In the genomic region with DNA sequence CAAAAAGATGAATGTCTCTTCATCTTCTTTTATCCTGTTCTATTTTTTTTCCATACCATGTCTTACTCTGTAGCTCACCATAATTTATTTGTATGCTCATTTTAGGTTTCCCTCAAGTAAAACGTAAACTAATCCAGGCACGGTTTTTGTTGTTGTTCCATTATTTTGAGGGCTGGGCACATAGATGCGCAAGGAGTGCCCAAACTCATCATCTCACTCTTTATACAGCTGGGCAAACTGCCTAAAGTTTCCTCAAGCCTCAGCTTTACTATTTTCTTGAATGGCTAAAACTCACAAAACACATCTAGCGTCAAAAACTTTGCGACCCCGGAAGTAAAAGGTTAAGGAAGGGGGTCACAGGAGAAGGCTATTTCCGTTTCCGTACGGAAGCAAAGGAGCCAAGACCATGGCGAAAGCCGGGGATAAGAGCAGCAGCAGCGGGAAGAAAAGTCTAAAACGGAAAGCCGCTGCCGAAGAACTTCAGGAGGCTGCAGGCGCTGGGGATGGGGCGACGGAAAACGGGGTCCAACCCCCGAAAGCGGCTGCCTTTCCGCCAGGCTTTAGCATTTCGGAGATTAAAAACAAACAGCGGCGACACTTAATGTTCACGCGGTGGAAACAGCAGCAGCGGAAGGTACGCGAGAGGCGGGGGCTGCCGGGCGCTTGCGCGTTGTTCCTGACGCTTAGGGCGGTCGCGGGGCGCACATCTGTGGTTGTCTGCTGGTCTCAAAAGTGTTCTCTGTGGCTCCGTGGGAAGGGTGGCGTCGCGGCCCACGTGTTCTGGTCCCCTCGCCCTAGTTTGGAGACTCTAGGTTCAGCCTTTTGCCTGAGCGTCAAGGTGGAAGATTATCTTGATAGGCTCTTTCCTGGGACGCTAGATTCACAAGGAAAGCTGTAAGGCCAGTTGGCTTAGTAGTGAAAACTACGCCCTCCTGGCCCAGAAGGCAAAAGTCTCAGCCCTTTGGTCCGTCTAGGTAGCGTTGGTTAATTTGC, we compare ENCODE assay signal across 1 cellular context.
TF ChIP-seq lines count a peak whose summit lies in the region.

A gene with protein sequence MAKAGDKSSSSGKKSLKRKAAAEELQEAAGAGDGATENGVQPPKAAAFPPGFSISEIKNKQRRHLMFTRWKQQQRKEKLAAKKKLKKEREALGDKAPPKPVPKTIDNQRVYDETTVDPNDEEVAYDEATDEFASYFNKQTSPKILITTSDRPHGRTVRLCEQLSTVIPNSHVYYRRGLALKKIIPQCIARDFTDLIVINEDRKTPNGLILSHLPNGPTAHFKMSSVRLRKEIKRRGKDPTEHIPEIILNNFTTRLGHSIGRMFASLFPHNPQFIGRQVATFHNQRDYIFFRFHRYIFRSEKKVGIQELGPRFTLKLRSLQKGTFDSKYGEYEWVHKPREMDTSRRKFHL (plus strand): TSS at position 391 of the 993 bp plus-strand sequence. CDS start 16 bp downstream, at position 407.

TF ChIP-seq in HEK293, 187 proteins besides CTCF, POLR2A, EP300 and RAD21 (continued from another document):
- peak; percentile 51; the same call in 1 of the 2 replicates for TF ChIP-seq KLF16 (tag by site-specific recombination; IDR thresholded peaks at IDR 0.05)
- no peak for TF ChIP-seq ZNF677 (tag by site-specific recombination; IDR thresholded peaks at IDR 0.05)
- TF ChIP-seq ZNF112 (tag by site-specific recombination; IDR thresholded peaks at IDR 0.05) = no peak
- TF ChIP-seq ZNF610 (tag by site-specific recombination; IDR thresholded peaks at IDR 0.05; ENCODE audit: borderline replicate concordance) = peak; percentile 85
- peak; percentile 97; the same call in 1 of the 2 replicates for TF ChIP-seq HOXC10 (CRISPR knock-in tag; IDR thresholded peaks at IDR 0.05)
- TF ChIP-seq, protein P1, sequence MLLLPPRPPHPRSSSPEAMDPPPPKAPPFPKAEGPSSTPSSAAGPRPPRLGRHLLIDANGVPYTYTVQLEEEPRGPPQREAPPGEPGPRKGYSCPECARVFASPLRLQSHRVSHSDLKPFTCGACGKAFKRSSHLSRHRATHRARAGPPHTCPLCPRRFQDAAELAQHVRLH (tag by site-specific recombination; IDR thresholded peaks at IDR 0.05) = peak; percentile 85
- TF ChIP-seq ZNF473 (tag by site-specific recombination; IDR thresholded peaks at IDR 0.05) = no peak
- peak; percentile 63 for TF ChIP-seq PRDM6 (tag by site-specific recombination; IDR thresholded peaks at IDR 0.05)
- TF ChIP-seq BCL11A (tag by site-specific recombination; IDR thresholded peaks at IDR 0.05; ENCODE audit: low read depth) = no peak
- TF ChIP-seq ZNF280D (tag by site-specific recombination; IDR thresholded peaks at IDR 0.05) = peak; percentile 87; the same call in 1 of the 2 replicates
- peak; percentile 50; the same call in 1 of the 2 replicates for TF ChIP-seq ZNF394 (tag by site-specific recombination; IDR thresholded peaks at IDR 0.05; ENCODE audit: borderline replicate concordance)
- TF ChIP-seq ZEB2 (tag by site-specific recombination; IDR thresholded peaks at IDR 0.05) = peak; percentile 75
- TF ChIP-seq HIC1 (tag by site-specific recombination; IDR thresholded peaks at IDR 0.05) = no peak
- peak; percentile 19; the same call in 1 of the 2 replicates for TF ChIP-seq PRDM1 (tag by site-specific recombination; IDR thresholded peaks at IDR 0.05)
- TF ChIP-seq ZBTB26 (tag by site-specific recombination; optimal IDR thresholded peaks at IDR 0.05) = peak; percentile 56
- peak; percentile 35; the same call in 1 of the 2 replicates for TF ChIP-seq ZBTB20 (tag by site-specific recombination; IDR thresholded peaks at IDR 0.05)
- TF ChIP-seq ZNF629 (tag by site-specific recombination; IDR thresholded peaks at IDR 0.05) = peak; percentile 65
- no peak for TF ChIP-seq ZNF571 (tag by site-specific recombination; IDR thresholded peaks at IDR 0.05)
- TF ChIP-seq ZNF692 (tag by site-specific recombination; IDR thresholded peaks at IDR 0.05) = peak; percentile 56; the same call in 1 of the 2 replicates
- no peak for TF ChIP-seq ZNF626 (tag by site-specific recombination; IDR thresholded peaks at IDR 0.05)
- peak; percentile 91 for TF ChIP-seq ZBTB8A (tag by site-specific recombination; IDR thresholded peaks at IDR 0.05)
- TF ChIP-seq KLF8 (tag by site-specific recombination; IDR thresholded peaks at IDR 0.05) = peak; percentile 59
- TF ChIP-seq SP7 (tag by site-specific recombination; IDR thresholded peaks at IDR 0.05) = peak; percentile 46; the same call in 1 of the 2 replicates
- peak; percentile 57 for TF ChIP-seq OSR2 (tag by site-specific recombination; IDR thresholded peaks at IDR 0.05)
- TF ChIP-seq ZNF155 (tag by site-specific recombination; IDR thresholded peaks at IDR 0.05) = no peak
- TF ChIP-seq ZXDB (tag by site-specific recombination; IDR thresholded peaks at IDR 0.05) = peak; percentile 86
- 0 out of 2 replicates have a peak, but pooled peaks have one; percentile 60 for TF ChIP-seq ZBTB21 (tag by site-specific recombination; IDR thresholded peaks at IDR 0.05)
- no peak for TF ChIP-seq ZNF555 (tag by site-specific recombination; conservative IDR thresholded peaks at IDR 0.05)
- peak; percentile 79 for TF ChIP-seq ZNF335 (tag by site-specific recombination; conservative IDR thresholded peaks at IDR 0.05)
- peak; percentile 58 for TF ChIP-seq ZFHX2 (tag by site-specific recombination; conservative IDR thresholded peaks at IDR 0.05)
- peak; percentile 38; the same call in 1 of the 2 replicates for TF ChIP-seq ZFP37 (tag by site-specific recombination; IDR thresholded peaks at IDR 0.05)
- peak; percentile 40; the same call in 1 of the 2 replicates for TF ChIP-seq ZFP69B (tag by site-specific recombination; IDR thresholded peaks at IDR 0.05)
